In the genomic region with DNA sequence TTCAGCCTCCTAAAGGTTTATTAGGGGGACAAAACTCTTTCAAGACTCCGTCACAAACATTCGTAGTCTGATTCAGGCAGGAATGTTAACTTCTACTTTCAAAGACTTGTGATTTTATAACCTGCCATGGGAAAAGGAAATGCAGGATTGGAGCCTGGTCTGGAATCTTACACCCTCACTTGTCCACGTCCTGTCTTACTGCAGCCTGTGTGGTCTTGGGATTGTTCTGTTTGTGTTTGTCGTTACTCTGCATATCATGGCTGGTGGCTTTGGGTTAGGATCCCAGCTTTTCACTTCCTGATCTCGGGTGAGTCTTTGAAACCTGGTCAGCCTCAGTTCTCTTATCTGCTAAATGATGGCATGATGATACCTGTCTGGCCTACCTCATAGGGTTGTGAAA, we compare ENCODE assay signal across 1 cellular context.
TF ChIP-seq lines count a peak whose summit lies in the region.

No MANE protein-coding gene starts in this region.

TF ChIP-seq in IMR-90, 13 proteins besides CTCF, POLR2A, EP300 and RAD21 (continued from another document):
- TF ChIP-seq MAZ (IDR thresholded peaks at IDR 0.05; ENCODE audit: borderline replicate concordance, low read depth, low read length): no peak
- TF ChIP-seq FOS (IDR thresholded peaks at IDR 0.05; ENCODE audit: low read depth, low read length): no peak
- no peak for TF ChIP-seq RFX5 (IDR thresholded peaks at IDR 0.05; ENCODE audit: low read depth, low read length)
- no peak for TF ChIP-seq CEBPB (IDR thresholded peaks at IDR 0.05; ENCODE audit: low read depth, low read length)
- TF ChIP-seq BHLHE40 (IDR thresholded peaks at IDR 0.05; ENCODE audit: low read depth, low read length): no peak
- TF ChIP-seq, protein P1, sequence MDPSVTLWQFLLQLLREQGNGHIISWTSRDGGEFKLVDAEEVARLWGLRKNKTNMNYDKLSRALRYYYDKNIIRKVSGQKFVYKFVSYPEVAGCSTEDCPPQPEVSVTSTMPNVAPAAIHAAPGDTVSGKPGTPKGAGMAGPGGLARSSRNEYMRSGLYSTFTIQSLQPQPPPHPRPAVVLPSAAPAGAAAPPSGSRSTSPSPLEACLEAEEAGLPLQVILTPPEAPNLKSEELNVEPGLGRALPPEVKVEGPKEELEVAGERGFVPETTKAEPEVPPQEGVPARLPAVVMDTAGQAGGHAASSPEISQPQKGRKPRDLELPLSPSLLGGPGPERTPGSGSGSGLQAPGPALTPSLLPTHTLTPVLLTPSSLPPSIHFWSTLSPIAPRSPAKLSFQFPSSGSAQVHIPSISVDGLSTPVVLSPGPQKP (IDR thresholded peaks at IDR 0.05; ENCODE audit: borderline replicate concordance, low read depth, low read length): no peak
